Comparison of ENCODE assay signal across 18 cellular contexts in the genomic region with DNA sequence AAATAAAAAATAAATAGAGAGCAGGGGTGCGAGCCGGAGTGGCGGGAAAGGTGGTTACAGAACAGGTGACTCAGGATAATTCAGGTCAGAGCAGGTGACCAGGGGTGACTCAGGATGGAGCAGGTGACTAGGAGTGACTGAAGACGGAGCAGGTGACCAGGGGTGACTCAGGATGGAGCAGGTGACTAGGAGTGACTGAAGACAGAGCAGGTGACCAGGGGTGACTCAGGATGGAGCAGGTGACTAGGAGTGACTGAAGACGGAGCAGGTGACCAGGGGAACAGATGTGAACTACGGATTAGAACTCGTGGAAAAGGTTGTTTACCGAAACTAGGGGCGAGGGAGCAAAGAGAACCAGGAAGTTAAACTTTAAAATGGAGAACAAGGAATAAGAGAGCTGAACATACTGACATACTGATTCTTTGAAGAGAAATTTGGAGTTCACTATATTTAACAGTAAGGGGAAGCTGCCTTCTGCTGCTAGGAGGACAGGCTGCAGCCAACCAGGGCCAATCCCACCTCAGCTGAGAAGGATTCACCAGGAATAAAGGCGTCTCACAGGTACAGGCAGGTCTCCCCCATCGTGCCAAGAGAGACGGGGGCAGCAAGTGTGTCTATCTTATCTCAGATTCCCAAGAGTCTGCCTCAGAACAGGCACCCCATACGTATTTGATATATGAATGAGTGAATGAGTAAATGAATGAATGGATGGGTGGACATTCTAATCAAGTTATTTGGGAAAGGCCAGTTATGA.
"Had no signal": no experiment of that assay in that cellular context is flagged by ENCODE, and none has a peak within 500 bp of the region (broad histone marks: within the 10 kb centered on the region; RNA-seq: fewer than 3 reads in every experiment).

No MANE protein-coding gene starts in this region.

- H3K4me1 ChIP-seq: left lung, stomach, upper lobe of right lung had no signal

- H3K27me3 ChIP-seq: upper lobe of right lung had no signal

- DNase-seq: activated CD4-positive, alpha-beta T cell treated with anti-CD3 and anti-CD28 coated beads, Interleukin-2, amount 50 U/mL, for 4 hours; activated CD4-positive, CD25-positive, alpha-beta regulatory T cell treated with anti-CD3 and anti-CD28 coated beads, Interleukin-2, amount 50 U/mL, for 72 hours; activated gamma-delta T cell treated with Interleukin-2 at 50 U/mL for 16 hours; activated T-cell treated with anti-CD3 and anti-CD28 coated beads, Interleukin-2, amount 50 U/mL, for 72 hours; effector memory CD4-positive, alpha-beta T cell; foreskin fibroblast; hippocampal formation; left lung; midbrain; nephron progenitor cell; nucleus accumbens; retina; stimulated activated CD4-positive, alpha-beta T cell treated with anti-CD3 and anti-CD28 coated beads, Interleukin-4, amount 100 ng/mL, for 1 hour; stomach; T-helper 2 cell; upper lobe of right lung had no signal

- H3K9me3 ChIP-seq: upper lobe of right lung had no signal

- ATAC-seq: activated T-cell treated with anti-CD3 and anti-CD28 coated beads, Interleukin-2, amount 50 U/mL, for 72 hours; left lung; stimulated activated effector memory CD8-positive, alpha-beta T cell treated with anti-CD3 and anti-CD28 coated beads, Interleukin-12 subunit alpha, Interleukin-12 subunit beta, amount 100 ng/mL, for 72 hours; upper lobe of right lung had no signal

- H3K27ac ChIP-seq: left lung, stomach, upper lobe of right lung, VCaP had no signal

- H3K36me3 ChIP-seq: left lung, upper lobe of right lung had no signal

- H3K4me3 ChIP-seq: left lung, stomach, upper lobe of right lung had no signal
